In genomic region chr16:15967655-15968315, GRCh38 we compare ENCODE assay signal across 22 cellular contexts.
"Had no signal": no experiment of that assay in that cellular context is flagged by ENCODE, and none has a peak within 500 bp of the region (broad histone marks: within the 10 kb centered on the region; RNA-seq: fewer than 3 reads in every experiment).

No MANE protein-coding gene starts in this region.

- H3K4me3 ChIP-seq: body of pancreas, dorsolateral prefrontal cortex, heart left ventricle, left ventricle myocardium inferior, skin epidermis, transverse colon, vagina had no signal

- H3K27me3 ChIP-seq: body of pancreas, dorsolateral prefrontal cortex, heart left ventricle, transverse colon, vagina had no signal

- DNase-seq: activated B cell treated with CpG ODN at 0.5 μM for 24 hours; activated CD4-positive, alpha-beta memory T cell treated with anti-CD3 and anti-CD28 coated beads for 36 hours; activated CD4-positive, alpha-beta T cell treated with anti-CD3 and anti-CD28 coated beads for 4 hours; activated naive CD4-positive, alpha-beta T cell; activated naive CD8-positive, alpha-beta T cell treated with anti-CD3 and anti-CD28 coated beads, Interleukin-2, amount 10 ng/mL, durations not matched to agents 7 days and 5 days; activated T-cell treated with anti-CD3 and anti-CD28 coated beads for 4 hours; caudate nucleus; dorsolateral prefrontal cortex; endodermal cell; erythroblast; heart left ventricle; left ventricle myocardium inferior; occipital lobe; transverse colon had no signal

- H3K36me3 ChIP-seq: transverse colon, vagina had no signal

- FAIRE-seq: colon, frontal cortex, TTC549 had no signal

- H3K27ac ChIP-seq: body of pancreas, dorsolateral prefrontal cortex, heart left ventricle, left ventricle myocardium inferior, transverse colon, vagina had no signal

- H3K27ac Mint-ChIP-seq: activated B cell treated with CpG ODN at 0.5 μM for 24 hours; endodermal cell; progenitor cell of endocrine pancreas; stimulated activated naive CD8-positive, alpha-beta T cell treated with anti-CD3 and anti-CD28 coated beads, Interleukin-15, Interleukin-2, amounts not matched to agents 100 ng/mL and 50 ng/mL, for 24 hours had no signal

- H3K27me3 Mint-ChIP-seq: activated B cell treated with CpG ODN at 0.5 μM for 24 hours; activated CD4-positive, alpha-beta memory T cell treated with anti-CD3 and anti-CD28 coated beads for 36 hours; activated naive CD8-positive, alpha-beta T cell treated with anti-CD3 and anti-CD28 coated beads, Interleukin-2, amount 10 ng/mL, durations not matched to agents 7 days and 5 days; progenitor cell of endocrine pancreas; stimulated activated naive CD8-positive, alpha-beta T cell treated with anti-CD3 and anti-CD28 coated beads, Interleukin-15, Interleukin-2, amounts not matched to agents 100 ng/mL and 50 ng/mL, for 24 hours had no signal

- H3K9me3 ChIP-seq: body of pancreas, transverse colon had no signal

- ATAC-seq: body of pancreas had no signal

- H3K4me3 Mint-ChIP-seq: activated B cell treated with CpG ODN at 0.5 μM for 24 hours; activated CD4-positive, alpha-beta memory T cell treated with anti-CD3 and anti-CD28 coated beads for 36 hours; activated naive CD8-positive, alpha-beta T cell treated with anti-CD3 and anti-CD28 coated beads, Interleukin-2, amount 10 ng/mL, durations not matched to agents 7 days and 5 days; endodermal cell; stimulated activated naive CD8-positive, alpha-beta T cell treated with anti-CD3 and anti-CD28 coated beads, Interleukin-15, Interleukin-2, amounts not matched to agents 100 ng/mL and 50 ng/mL, for 24 hours had no signal
